ENCODE assay signal across 1 cellular context in the genomic region with DNA sequence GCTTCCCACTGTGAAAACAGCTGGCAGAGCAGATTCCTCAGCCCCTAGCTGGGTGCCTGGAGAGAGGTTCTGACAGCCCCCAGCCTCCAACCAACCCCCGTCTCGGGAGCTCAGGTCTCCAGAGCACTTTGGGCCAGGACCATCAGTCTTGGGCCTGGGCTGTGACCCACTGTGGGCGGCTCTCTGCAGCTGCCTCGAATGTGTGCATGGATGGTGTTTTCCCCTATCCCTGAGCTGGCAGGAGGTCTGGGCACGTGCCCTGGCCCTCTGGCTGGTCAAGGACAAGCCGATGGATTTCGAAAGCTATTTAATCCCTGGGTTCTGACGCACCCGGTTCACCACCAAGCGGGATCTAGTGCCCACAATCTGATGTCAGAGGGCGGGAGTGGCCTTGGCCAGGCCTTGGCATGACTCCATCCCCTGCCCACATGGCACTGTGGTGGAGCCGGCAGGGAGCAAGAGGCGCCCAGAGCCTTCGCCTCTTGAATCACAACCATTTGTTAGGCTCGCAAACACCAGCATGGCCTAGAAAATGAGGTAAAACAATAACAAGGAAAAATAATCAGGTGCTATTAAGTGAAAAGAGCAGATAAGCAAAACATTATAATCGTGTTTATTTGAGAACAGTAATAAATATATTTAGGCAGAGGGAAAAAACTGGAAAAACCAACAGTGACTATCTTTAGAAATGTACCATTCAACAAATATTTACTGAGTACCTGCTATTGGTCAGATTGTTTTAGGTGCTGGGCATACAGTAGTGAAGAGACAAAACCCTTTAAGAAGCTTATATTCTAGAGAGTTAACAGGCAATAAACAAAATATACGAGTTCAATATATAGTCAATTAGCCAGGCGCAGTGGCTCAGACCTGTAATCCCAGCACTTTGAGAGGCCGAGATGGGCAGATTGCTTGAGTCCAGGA.
A peak's percentile ranks its signal among the peaks of the same experiment; 100 is the strongest.
TF ChIP-seq lines count a peak whose summit lies in the region.

No MANE protein-coding gene starts in this region.

TF ChIP-seq in HepG2, 621 proteins besides CTCF, POLR2A, EP300 and RAD21 (continued from another document and continues in another):
- TF ChIP-seq, protein P1, sequence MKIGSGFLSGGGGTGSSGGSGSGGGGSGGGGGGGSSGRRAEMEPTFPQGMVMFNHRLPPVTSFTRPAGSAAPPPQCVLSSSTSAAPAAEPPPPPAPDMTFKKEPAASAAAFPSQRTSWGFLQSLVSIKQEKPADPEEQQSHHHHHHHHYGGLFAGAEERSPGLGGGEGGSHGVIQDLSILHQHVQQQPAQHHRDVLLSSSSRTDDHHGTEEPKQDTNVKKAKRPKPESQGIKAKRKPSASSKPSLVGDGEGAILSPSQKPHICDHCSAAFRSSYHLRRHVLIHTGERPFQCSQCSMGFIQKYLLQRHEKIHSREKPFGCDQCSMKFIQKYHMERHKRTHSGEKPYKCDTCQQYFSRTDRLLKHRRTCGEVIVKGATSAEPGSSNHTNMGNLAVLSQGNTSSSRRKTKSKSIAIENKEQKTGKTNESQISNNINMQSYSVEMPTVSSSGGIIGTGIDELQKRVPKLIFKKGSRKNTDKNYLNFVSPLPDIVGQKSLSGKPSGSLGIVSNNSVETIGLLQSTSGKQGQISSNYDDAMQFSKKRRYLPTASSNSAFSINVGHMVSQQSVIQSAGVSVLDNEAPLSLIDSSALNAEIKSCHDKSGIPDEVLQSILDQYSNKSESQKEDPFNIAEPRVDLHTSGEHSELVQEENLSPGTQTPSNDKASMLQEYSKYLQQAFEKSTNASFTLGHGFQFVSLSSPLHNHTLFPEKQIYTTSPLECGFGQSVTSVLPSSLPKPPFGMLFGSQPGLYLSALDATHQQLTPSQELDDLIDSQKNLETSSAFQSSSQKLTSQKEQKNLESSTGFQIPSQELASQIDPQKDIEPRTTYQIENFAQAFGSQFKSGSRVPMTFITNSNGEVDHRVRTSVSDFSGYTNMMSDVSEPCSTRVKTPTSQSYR (CRISPR knock-in tag; IDR thresholded peaks at IDR 0.05; ENCODE audit: borderline replicate concordance) = 0 out of 2 replicates have a peak, but pooled peaks have one; percentile 22
- TF ChIP-seq, protein P2, sequence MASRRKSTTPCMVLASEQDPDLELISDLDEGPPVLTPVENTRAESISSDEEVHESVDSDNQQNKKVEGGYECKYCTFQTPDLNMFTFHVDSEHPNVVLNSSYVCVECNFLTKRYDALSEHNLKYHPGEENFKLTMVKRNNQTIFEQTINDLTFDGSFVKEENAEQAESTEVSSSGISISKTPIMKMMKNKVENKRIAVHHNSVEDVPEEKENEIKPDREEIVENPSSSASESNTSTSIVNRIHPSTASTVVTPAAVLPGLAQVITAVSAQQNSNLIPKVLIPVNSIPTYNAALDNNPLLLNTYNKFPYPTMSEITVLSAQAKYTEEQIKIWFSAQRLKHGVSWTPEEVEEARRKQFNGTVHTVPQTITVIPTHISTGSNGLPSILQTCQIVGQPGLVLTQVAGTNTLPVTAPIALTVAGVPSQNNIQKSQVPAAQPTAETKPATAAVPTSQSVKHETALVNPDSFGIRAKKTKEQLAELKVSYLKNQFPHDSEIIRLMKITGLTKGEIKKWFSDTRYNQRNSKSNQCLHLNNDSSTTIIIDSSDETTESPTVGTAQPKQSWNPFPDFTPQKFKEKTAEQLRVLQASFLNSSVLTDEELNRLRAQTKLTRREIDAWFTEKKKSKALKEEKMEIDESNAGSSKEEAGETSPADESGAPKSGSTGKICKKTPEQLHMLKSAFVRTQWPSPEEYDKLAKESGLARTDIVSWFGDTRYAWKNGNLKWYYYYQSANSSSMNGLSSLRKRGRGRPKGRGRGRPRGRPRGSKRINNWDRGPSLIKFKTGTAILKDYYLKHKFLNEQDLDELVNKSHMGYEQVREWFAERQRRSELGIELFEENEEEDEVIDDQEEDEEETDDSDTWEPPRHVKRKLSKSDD (CRISPR knock-in tag; IDR thresholded peaks at IDR 0.05; ENCODE audit: low read depth) = peak; percentile 83
- TF ChIP-seq, protein P3, sequence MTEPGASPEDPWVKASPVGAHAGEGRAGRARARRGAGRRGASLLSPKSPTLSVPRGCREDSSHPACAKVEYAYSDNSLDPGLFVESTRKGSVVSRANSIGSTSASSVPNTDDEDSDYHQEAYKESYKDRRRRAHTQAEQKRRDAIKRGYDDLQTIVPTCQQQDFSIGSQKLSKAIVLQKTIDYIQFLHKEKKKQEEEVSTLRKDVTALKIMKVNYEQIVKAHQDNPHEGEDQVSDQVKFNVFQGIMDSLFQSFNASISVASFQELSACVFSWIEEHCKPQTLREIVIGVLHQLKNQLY (CRISPR knock-in tag; IDR thresholded peaks at IDR 0.05) = no peak
- TF ChIP-seq ZNF333 (CRISPR knock-in tag; IDR thresholded peaks at IDR 0.05; ENCODE audit: borderline replicate concordance) (no peak), ZNF337 (CRISPR knock-in tag; IDR thresholded peaks at IDR 0.05; ENCODE audit: borderline replicate concordance, low read depth) (no peak), MAX (IDR thresholded peaks at IDR 0.05) (peak; percentile 94), ZNF788 (CRISPR knock-in tag; IDR thresholded peaks at IDR 0.05; ENCODE audit: borderline replicate concordance) (peak; percentile 57; the same call in 1 of the 2 replicates), ZNF580 (CRISPR knock-in tag; IDR thresholded peaks at IDR 0.05; ENCODE audit: borderline replicate concordance, low read depth) (no peak; the same call in 1 of the 2 replicates), ZNF605 (CRISPR knock-in tag; IDR thresholded peaks at IDR 0.05) (no peak; the same call in 1 of the 2 replicates), NCOR1 (IDR thresholded peaks at IDR 0.05; ENCODE audit: borderline replicate concordance, low read length) (no peak), HCFC1 (IDR thresholded peaks at IDR 0.05; ENCODE audit: low read depth, low read length) (no peak), MIER2 (CRISPR knock-in tag; IDR thresholded peaks at IDR 0.05) (no peak), ZNF329 (CRISPR knock-in tag; IDR thresholded peaks at IDR 0.05; ENCODE audit: low read depth) (no peak), MXD4 (CRISPR knock-in tag; IDR thresholded peaks at IDR 0.05) (0 out of 2 replicates have a peak, but pooled peaks have one; percentile 29), ZNF30 (CRISPR knock-in tag; IDR thresholded peaks at IDR 0.05) (0 out of 2 replicates have a peak, but pooled peaks have one; percentile 23), DDIT3 (CRISPR knock-in tag; IDR thresholded peaks at IDR 0.05) (no peak), CREM (IDR thresholded peaks at IDR 0.05) (no peak), CREM (CRISPR knock-in tag; IDR thresholded peaks at IDR 0.05) (no peak), CENPT (CRISPR knock-in tag; IDR thresholded peaks at IDR 0.05; ENCODE audit: low read depth) (no peak; the same call in 1 of the 2 replicates), ZNF251 (CRISPR knock-in tag; IDR thresholded peaks at IDR 0.05) (no peak), ZNF232 (CRISPR knock-in tag; IDR thresholded peaks at IDR 0.05; ENCODE audit: borderline replicate concordance) (no peak), ZNF776 (CRISPR knock-in tag; IDR thresholded peaks at IDR 0.05) (0 out of 2 replicates have a peak, but pooled peaks have one; percentile 7)
- TF ChIP-seq, protein P4, sequence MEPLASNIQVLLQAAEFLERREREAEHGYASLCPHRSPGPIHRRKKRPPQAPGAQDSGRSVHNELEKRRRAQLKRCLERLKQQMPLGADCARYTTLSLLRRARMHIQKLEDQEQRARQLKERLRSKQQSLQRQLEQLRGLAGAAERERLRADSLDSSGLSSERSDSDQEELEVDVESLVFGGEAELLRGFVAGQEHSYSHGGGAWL (CRISPR knock-in tag; IDR thresholded peaks at IDR 0.05) = peak; percentile 63; the same call in 1 of the 2 replicates
- TF ChIP-seq, protein P5, sequence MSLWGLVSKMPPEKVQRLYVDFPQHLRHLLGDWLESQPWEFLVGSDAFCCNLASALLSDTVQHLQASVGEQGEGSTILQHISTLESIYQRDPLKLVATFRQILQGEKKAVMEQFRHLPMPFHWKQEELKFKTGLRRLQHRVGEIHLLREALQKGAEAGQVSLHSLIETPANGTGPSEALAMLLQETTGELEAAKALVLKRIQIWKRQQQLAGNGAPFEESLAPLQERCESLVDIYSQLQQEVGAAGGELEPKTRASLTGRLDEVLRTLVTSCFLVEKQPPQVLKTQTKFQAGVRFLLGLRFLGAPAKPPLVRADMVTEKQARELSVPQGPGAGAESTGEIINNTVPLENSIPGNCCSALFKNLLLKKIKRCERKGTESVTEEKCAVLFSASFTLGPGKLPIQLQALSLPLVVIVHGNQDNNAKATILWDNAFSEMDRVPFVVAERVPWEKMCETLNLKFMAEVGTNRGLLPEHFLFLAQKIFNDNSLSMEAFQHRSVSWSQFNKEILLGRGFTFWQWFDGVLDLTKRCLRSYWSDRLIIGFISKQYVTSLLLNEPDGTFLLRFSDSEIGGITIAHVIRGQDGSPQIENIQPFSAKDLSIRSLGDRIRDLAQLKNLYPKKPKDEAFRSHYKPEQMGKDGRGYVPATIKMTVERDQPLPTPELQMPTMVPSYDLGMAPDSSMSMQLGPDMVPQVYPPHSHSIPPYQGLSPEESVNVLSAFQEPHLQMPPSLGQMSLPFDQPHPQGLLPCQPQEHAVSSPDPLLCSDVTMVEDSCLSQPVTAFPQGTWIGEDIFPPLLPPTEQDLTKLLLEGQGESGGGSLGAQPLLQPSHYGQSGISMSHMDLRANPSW (CRISPR knock-in tag; IDR thresholded peaks at IDR 0.05; ENCODE audit: borderline replicate concordance) = no peak
- TF ChIP-seq, protein P6, sequence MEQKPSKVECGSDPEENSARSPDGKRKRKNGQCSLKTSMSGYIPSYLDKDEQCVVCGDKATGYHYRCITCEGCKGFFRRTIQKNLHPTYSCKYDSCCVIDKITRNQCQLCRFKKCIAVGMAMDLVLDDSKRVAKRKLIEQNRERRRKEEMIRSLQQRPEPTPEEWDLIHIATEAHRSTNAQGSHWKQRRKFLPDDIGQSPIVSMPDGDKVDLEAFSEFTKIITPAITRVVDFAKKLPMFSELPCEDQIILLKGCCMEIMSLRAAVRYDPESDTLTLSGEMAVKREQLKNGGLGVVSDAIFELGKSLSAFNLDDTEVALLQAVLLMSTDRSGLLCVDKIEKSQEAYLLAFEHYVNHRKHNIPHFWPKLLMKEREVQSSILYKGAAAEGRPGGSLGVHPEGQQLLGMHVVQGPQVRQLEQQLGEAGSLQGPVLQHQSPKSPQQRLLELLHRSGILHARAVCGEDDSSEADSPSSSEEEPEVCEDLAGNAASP (CRISPR knock-in tag; IDR thresholded peaks at IDR 0.05; ENCODE audit: borderline replicate concordance) = peak; percentile 10; the same call in 1 of the 2 replicates
- TF ChIP-seq, protein P7, sequence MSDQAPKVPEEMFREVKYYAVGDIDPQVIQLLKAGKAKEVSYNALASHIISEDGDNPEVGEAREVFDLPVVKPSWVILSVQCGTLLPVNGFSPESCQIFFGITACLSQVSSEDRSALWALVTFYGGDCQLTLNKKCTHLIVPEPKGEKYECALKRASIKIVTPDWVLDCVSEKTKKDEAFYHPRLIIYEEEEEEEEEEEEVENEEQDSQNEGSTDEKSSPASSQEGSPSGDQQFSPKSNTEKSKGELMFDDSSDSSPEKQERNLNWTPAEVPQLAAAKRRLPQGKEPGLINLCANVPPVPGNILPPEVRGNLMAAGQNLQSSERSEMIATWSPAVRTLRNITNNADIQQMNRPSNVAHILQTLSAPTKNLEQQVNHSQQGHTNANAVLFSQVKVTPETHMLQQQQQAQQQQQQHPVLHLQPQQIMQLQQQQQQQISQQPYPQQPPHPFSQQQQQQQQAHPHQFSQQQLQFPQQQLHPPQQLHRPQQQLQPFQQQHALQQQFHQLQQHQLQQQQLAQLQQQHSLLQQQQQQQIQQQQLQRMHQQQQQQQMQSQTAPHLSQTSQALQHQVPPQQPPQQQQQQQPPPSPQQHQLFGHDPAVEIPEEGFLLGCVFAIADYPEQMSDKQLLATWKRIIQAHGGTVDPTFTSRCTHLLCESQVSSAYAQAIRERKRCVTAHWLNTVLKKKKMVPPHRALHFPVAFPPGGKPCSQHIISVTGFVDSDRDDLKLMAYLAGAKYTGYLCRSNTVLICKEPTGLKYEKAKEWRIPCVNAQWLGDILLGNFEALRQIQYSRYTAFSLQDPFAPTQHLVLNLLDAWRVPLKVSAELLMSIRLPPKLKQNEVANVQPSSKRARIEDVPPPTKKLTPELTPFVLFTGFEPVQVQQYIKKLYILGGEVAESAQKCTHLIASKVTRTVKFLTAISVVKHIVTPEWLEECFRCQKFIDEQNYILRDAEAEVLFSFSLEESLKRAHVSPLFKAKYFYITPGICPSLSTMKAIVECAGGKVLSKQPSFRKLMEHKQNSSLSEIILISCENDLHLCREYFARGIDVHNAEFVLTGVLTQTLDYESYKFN (CRISPR knock-in tag; conservative IDR thresholded peaks at IDR 0.05) = no peak
- TF ChIP-seq, protein P8, sequence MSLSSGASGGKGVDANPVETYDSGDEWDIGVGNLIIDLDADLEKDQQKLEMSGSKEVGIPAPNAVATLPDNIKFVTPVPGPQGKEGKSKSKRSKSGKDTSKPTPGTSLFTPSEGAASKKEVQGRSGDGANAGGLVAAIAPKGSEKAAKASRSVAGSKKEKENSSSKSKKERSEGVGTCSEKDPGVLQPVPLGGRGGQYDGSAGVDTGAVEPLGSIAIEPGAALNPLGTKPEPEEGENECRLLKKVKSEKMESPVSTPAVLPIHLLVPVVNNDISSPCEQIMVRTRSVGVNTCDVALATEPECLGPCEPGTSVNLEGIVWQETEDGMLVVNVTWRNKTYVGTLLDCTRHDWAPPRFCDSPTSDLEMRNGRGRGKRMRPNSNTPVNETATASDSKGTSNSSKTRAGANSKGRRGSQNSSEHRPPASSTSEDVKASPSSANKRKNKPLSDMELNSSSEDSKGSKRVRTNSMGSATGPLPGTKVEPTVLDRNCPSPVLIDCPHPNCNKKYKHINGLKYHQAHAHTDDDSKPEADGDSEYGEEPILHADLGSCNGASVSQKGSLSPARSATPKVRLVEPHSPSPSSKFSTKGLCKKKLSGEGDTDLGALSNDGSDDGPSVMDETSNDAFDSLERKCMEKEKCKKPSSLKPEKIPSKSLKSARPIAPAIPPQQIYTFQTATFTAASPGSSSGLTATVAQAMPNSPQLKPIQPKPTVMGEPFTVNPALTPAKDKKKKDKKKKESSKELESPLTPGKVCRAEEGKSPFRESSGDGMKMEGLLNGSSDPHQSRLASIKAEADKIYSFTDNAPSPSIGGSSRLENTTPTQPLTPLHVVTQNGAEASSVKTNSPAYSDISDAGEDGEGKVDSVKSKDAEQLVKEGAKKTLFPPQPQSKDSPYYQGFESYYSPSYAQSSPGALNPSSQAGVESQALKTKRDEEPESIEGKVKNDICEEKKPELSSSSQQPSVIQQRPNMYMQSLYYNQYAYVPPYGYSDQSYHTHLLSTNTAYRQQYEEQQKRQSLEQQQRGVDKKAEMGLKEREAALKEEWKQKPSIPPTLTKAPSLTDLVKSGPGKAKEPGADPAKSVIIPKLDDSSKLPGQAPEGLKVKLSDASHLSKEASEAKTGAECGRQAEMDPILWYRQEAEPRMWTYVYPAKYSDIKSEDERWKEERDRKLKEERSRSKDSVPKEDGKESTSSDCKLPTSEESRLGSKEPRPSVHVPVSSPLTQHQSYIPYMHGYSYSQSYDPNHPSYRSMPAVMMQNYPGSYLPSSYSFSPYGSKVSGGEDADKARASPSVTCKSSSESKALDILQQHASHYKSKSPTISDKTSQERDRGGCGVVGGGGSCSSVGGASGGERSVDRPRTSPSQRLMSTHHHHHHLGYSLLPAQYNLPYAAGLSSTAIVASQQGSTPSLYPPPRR (CRISPR knock-in tag; IDR thresholded peaks at IDR 0.05; ENCODE audit: borderline replicate concordance) = no peak
